ENCODE assay signal across 28 cellular contexts in the genomic region with DNA sequence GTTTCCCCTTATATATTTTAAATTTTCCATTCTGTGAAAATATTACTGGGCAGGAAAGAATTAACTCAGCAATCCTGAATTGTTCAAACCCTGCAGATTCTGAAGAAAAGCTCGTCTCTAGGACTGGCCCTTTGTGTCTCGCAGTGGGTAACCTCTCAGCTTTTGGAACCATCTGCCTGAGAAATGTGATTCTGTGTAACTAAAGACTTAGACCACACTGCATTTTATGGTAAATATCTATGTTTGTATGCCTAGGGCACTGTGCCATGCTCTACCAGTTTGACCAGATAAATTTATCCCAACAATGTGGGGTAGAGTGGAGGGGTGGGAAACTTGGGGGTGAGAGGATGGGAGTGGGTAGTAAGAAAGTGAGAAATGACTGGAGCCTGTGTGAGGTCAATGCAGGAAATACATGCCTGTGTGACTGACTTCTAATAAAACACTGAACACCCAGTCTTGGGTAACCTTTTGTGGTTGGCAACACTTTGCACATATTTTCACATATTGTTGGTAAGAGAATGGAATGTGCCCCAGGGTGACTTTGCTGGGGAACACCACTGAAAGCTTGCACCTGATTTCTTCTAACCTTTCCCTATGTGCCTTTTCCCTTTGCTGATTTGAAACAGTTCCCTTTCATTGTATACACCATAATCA.
A peak's percentile ranks its signal among the peaks of the same experiment; 100 is the strongest.
DNase-seq lines count a peak whose midpoint lies in the region; ATAC-seq and TF ChIP-seq lines count a peak whose summit lies in the region.
"Had no signal": no experiment of that assay in that cellular context is flagged by ENCODE, and none has a peak within 500 bp of the region (broad histone marks: within the 10 kb centered on the region; RNA-seq: fewer than 3 reads in every experiment).

No MANE protein-coding gene starts in this region.

- H2AK5ac ChIP-seq in neuronal stem cell (ENCODE audit: low read depth, low read length) = no peak overlapping the region

- no peaks in the 10 kb centered on the region for H3K36me3 Mint-ChIP-seq in activated CD4-positive, alpha-beta T cell treated with anti-CD3 and anti-CD28 coated beads, Interleukin-2, amount 10 ng/mL, durations not matched to agents 24 days and 14 days (ENCODE audit: low read depth)
- H3K36me3 Mint-ChIP-seq: activated naive CD4-positive, alpha-beta T cell treated with anti-CD3 and anti-CD28 coated beads, Interleukin-2, amount 10 ng/mL, durations not matched to agents 7 days and 5 days; CD8-positive, alpha-beta T cell had no signal

- no peak overlapping the region for H2BK120ac ChIP-seq in neuronal stem cell (ENCODE audit: low read depth, low read length)

- no peak overlapping the region for H3K4me3 ChIP-seq in SK-N-MC
- H3K4me3 ChIP-seq in epithelial cell of proximal tubule (ENCODE audit: low read depth, low read length) = no peak overlapping the region
- no peak overlapping the region for H3K4me3 ChIP-seq in neuronal stem cell (ENCODE audit: low read length in 2 of 2)
- no peak overlapping the region for H3K4me3 ChIP-seq in body of pancreas
- H3K4me3 ChIP-seq: GM12878, lung, stomach, upper lobe of left lung had no signal

- no peak overlapping the region for H4K91ac ChIP-seq in neuronal stem cell (ENCODE audit: low read depth, low read length, poor library complexity)

- no peaks in the 10 kb centered on the region for H3K4me1 Mint-ChIP-seq in activated CD4-positive, alpha-beta T cell treated with anti-CD3 and anti-CD28 coated beads, Interleukin-2, amount 10 ng/mL, durations not matched to agents 24 days and 14 days
- H3K4me1 Mint-ChIP-seq: activated naive CD4-positive, alpha-beta T cell treated with anti-CD3 and anti-CD28 coated beads, Interleukin-2, amount 10 ng/mL, durations not matched to agents 7 days and 5 days had no signal

- WGBS in neuronal stem cell (ENCODE audit: extremely low coverage in 2 of 2, insufficient read length in 2 of 2, insufficient replicate concordance in 1 of 2), 2 donors = no CpG with 5 or more reads among the region's 2 CpGs
- 67 to 75% methylated on average over 2 of the region's 2 CpGs for WGBS in body of pancreas, 2 donors

- no peak overlapping the region for H3K9ac ChIP-seq in SK-N-MC (ENCODE audit: insufficient read length)
- no peak overlapping the region for H3K9ac ChIP-seq in neuronal stem cell (ENCODE audit: low read depth, low read length, poor library complexity)

- H3K4me1 ChIP-seq in neuronal stem cell (ENCODE audit: control insufficient read depth in 2 of 2, insufficient read depth in 1 of 2, low read depth in 1 of 2, low read length in 2 of 2) (peaks cover 0 to 5% of the 10 kb centered on the region in 2 donors), body of pancreas (no peaks in the 10 kb centered on the region)
- H3K4me1 ChIP-seq: stomach, upper lobe of left lung had no signal

- H3K27me3 Mint-ChIP-seq in activated CD4-positive, alpha-beta T cell treated with anti-CD3 and anti-CD28 coated beads, Interleukin-2, amount 10 ng/mL, durations not matched to agents 24 days and 14 days = no peaks in the 10 kb centered on the region
- H3K27me3 Mint-ChIP-seq: activated naive CD4-positive, alpha-beta T cell treated with anti-CD3 and anti-CD28 coated beads, Interleukin-2, amount 10 ng/mL, durations not matched to agents 7 days and 5 days; effector memory CD8-positive, alpha-beta T cell had no signal

- no peak overlapping the region for H3K18ac ChIP-seq in neuronal stem cell (ENCODE audit: low read length)

- TF ChIP-seq CTCF in epithelial cell of proximal tubule (conservative IDR thresholded peaks at IDR 0.05; ENCODE audit: low read depth, low read length) (no peak), body of pancreas (IDR thresholded peaks at IDR 0.05) (no peak)

- peak; percentile 22 for DNase-seq in SK-N-MC (ENCODE audit: low read depth, low spot score)
- peak; percentile 43 for DNase-seq in epithelial cell of proximal tubule (ENCODE audit: low read depth)
- DNase-seq in neuronal stem cell (ENCODE audit: low spot score) = no peak
- no peak for DNase-seq in GM19240 (ENCODE audit: insufficient read length, low spot score)
- DNase-seq in body of pancreas = no peak
- no peak for DNase-seq in activated CD4-positive, alpha-beta T cell treated with anti-CD3 and anti-CD28 coated beads, Interleukin-2, amount 10 ng/mL, durations not matched to agents 24 days and 14 days
- DNase-seq: activated CD8-positive, alpha-beta memory T cell treated with anti-CD3 and anti-CD28 coated beads for 24 hours; activated naive CD4-positive, alpha-beta T cell treated with anti-CD3 and anti-CD28 coated beads, Interleukin-2, amount 10 ng/mL, durations not matched to agents 7 days and 5 days; activated T-cell treated with anti-CD3 and anti-CD28 coated beads, Interleukin-2, amount 50 U/mL, for 4 hours; aorta; CD8-positive, alpha-beta T cell; DMS53; effector memory CD8-positive, alpha-beta T cell; GOT3; head of caudate nucleus; Karpas-422; NCI-H1105; NCI-H526; nucleus accumbens; right cardiac atrium; SHP77 treated with DMSO at 0.1 percent for 48 hours; stimulated activated CD4-positive, alpha-beta T cell treated with anti-CD3 and anti-CD28 coated beads, Interleukin-12 subunit alpha, Interleukin-12 subunit beta, amount 100 ng/mL, for 4 hours; stomach; upper lobe of left lung had no signal

- H3K27ac ChIP-seq in SK-N-MC = no peak overlapping the region
- no peak overlapping the region for H3K27ac ChIP-seq in neuronal stem cell (replicated peaks; ENCODE audit: low read length)
- H3K27ac ChIP-seq in body of pancreas = no peak overlapping the region
- H3K27ac ChIP-seq: stomach, upper lobe of left lung had no signal

- H3K9me3 ChIP-seq in SK-N-MC (ENCODE audit: low read depth, low read length) (no peaks in the 10 kb centered on the region), neuronal stem cell (replicated peaks in 1 of 2; ENCODE audit: control insufficient read depth in 2 of 2, insufficient read depth in 1 of 2, low read depth in 1 of 2, low read length in 2 of 2) (no peaks in the 10 kb centered on the region), body of pancreas (no peaks in the 10 kb centered on the region)
- H3K9me3 ChIP-seq: stomach, upper lobe of left lung had no signal

- no peak; the same call in 1 of the 2 replicates for TF ChIP-seq EP300 in Ishikawa (IDR thresholded peaks at IDR 0.05; ENCODE audit: borderline replicate concordance)

- ATAC-seq in body of pancreas = no peak
- ATAC-seq in HG03097 (IDR thresholded peaks at IDR 0.05; ENCODE audit: low FRiP score, unreplicated experiment) = no peak
- ATAC-seq: activated T-cell treated with anti-CD3 and anti-CD28 coated beads, Interleukin-2, amount 50 U/mL, for 4 hours; CD8-positive, alpha-beta T cell; effector memory CD8-positive, alpha-beta T cell; GM12878; right cardiac atrium had no signal

- no peaks in the 10 kb centered on the region for H3K79me1 ChIP-seq in neuronal stem cell (ENCODE audit: low read depth, low read length)

- no peak for TF ChIP-seq RAD21 in Ishikawa (IDR thresholded peaks at IDR 0.05; ENCODE audit: low read depth)

- H3K27ac Mint-ChIP-seq in activated CD4-positive, alpha-beta T cell treated with anti-CD3 and anti-CD28 coated beads, Interleukin-2, amount 10 ng/mL, durations not matched to agents 24 days and 14 days = no peak overlapping the region
- H3K27ac Mint-ChIP-seq: activated naive CD4-positive, alpha-beta T cell treated with anti-CD3 and anti-CD28 coated beads, Interleukin-2, amount 10 ng/mL, durations not matched to agents 7 days and 5 days; CD8-positive, alpha-beta T cell; effector memory CD8-positive, alpha-beta T cell had no signal

- H3K27me3 ChIP-seq in neuronal stem cell (ENCODE audit: control insufficient read depth in 3 of 3, insufficient read depth in 3 of 3, low read depth in 1 of 3, low read length in 3 of 3) = no peaks in the 10 kb centered on the region
- no peaks in the 10 kb centered on the region for H3K27me3 ChIP-seq in body of pancreas
- H3K27me3 ChIP-seq: stomach, upper lobe of left lung had no signal

- H3K14ac ChIP-seq in neuronal stem cell (ENCODE audit: low read length) = no peak overlapping the region

- H3K9me3 Mint-ChIP-seq in activated CD4-positive, alpha-beta T cell treated with anti-CD3 and anti-CD28 coated beads, Interleukin-2, amount 10 ng/mL, durations not matched to agents 24 days and 14 days = peaks cover 10% of the 10 kb centered on the region

- H3K4me3 Mint-ChIP-seq in activated CD4-positive, alpha-beta T cell treated with anti-CD3 and anti-CD28 coated beads, Interleukin-2, amount 10 ng/mL, durations not matched to agents 24 days and 14 days = no peak overlapping the region
- H3K4me3 Mint-ChIP-seq: activated naive CD4-positive, alpha-beta T cell treated with anti-CD3 and anti-CD28 coated beads, Interleukin-2, amount 10 ng/mL, durations not matched to agents 7 days and 5 days; activated T-cell treated with anti-CD3 and anti-CD28 coated beads, Interleukin-2, amount 50 U/mL, for 4 hours; CD8-positive, alpha-beta T cell; effector memory CD8-positive, alpha-beta T cell had no signal

- H2BK5ac ChIP-seq in neuronal stem cell (ENCODE audit: low read length) = no peak overlapping the region

- H3K4me2 ChIP-seq in neuronal stem cell (ENCODE audit: insufficient read depth, low read length, poor library complexity, severe bottlenecking) = no peak overlapping the region

- no peak overlapping the region for H2BK15ac ChIP-seq in neuronal stem cell (ENCODE audit: low read length)

- no peak overlapping the region for H2BK12ac ChIP-seq in neuronal stem cell (ENCODE audit: low read length)

- H3K36me3 ChIP-seq in SK-N-MC (ENCODE audit: insufficient read depth, low read length) (no peaks in the 10 kb centered on the region), neuronal stem cell (replicated peaks in 1 of 2; ENCODE audit: control insufficient read depth in 2 of 2, insufficient read depth in 2 of 2, low read length in 2 of 2) (no peaks in the 10 kb centered on the region), body of pancreas (replicated peaks in 1 of 2; ENCODE audit: insufficient read depth in 1 of 2, low read depth in 2 of 2) (no peaks in the 10 kb centered on the region)
- H3K36me3 ChIP-seq: stomach, upper lobe of left lung had no signal

- peak overlapping the region; percentile 66 for H2AFZ ChIP-seq in neuronal stem cell (ENCODE audit: low read length)

- H3K23ac ChIP-seq in neuronal stem cell (ENCODE audit: low read depth, low read length, poor library complexity) = no peak overlapping the region

- no peak overlapping the region for H3K4ac ChIP-seq in neuronal stem cell (ENCODE audit: low read length)

- no peak for TF ChIP-seq POLR2A in body of pancreas (IDR thresholded peaks at IDR 0.05)

- intact Hi-C loops in body of pancreas (cut with DNase I) = no loop called here
- intact Hi-C loops in activated CD4-positive, alpha-beta T cell treated with anti-CD3 and anti-CD28 coated beads, Interleukin-2, amount 10 ng/mL, durations not matched to agents 24 days and 14 days (cut with micrococcal nuclease) = no loop called here

- no peak overlapping the region for H4K8ac ChIP-seq in neuronal stem cell (ENCODE audit: low read depth, low read length)

TF ChIP-seq in Ishikawa, 13 proteins besides CTCF, POLR2A, EP300 and RAD21 (continues in another document):
- TF ChIP-seq CEBPB (IDR thresholded peaks at IDR 0.05) (peak; percentile 64; the same call in 1 of the 2 replicates), CREB1 (IDR thresholded peaks at IDR 0.05; ENCODE audit: low read depth) (no peak), TAF1 (IDR thresholded peaks at IDR 0.05; ENCODE audit: low read depth) (no peak), EGR1 (IDR thresholded peaks at IDR 0.05) (no peak), YY1 (IDR thresholded peaks at IDR 0.05; ENCODE audit: low read depth) (no peak)

Comparison
In these comparisons a context has a peak if more than half of its experiments do, and no peak if none do; other contexts are left out.
1. DNase-seq: peak in SK-N-MC (single experiment) and epithelial cell of proximal tubule (single experiment); none in neuronal stem cell (single experiment), GM19240 (single experiment), body of pancreas (0 of 4) and activated CD4-positive, alpha-beta T cell treated with anti-CD3 and anti-CD28 coated beads, Interleukin-2, amount 10 ng/mL, durations not matched to agents 24 days and 14 days (single experiment).